8 cellular contexts compared by ENCODE assay signal in genomic region chr1:58786184-58786926, GRCh38. TPM values are rescaled to one million over a fixed set of nuclear protein-coding genes. Genes with fewer than 3 reads are reported as not detected.
DNase-seq lines count a peak whose midpoint lies in the region; ATAC-seq and TF ChIP-seq lines count a peak whose summit lies in the region.

No MANE protein-coding gene starts in this region.

- H3K4me3 Mint-ChIP-seq in activated naive CD8-positive, alpha-beta T cell, result peak overlapping the region; percentile 94
- H3K4me3 Mint-ChIP-seq in activated naive CD8-positive, alpha-beta T cell treated with anti-CD3 and anti-CD28 coated beads for 36 hours, result no peak overlapping the region

- no peak for TF ChIP-seq EP300 in upper lobe of left lung (IDR thresholded peaks at IDR 0.05)

- H3K36me3 ChIP-seq in muscle layer of colon (ENCODE audit: insufficient read depth, low read length) (no peaks in the 10 kb centered on the region), upper lobe of left lung (peaks cover 0 to 14% (median 3%) of the 10 kb centered on the region in 4 donors)

- H3K27me3 ChIP-seq in muscle layer of colon (ENCODE audit: control insufficient read depth in 1 of 2, insufficient read depth in 2 of 2, low read length in 2 of 2) (no peaks in the 10 kb centered on the region), upper lobe of left lung (no peaks in the 10 kb centered on the region)

- ATAC-seq in upper lobe of left lung (ENCODE audit: low FRiP score in 2 of 2), result no peak

- H3K4me3 ChIP-seq in muscle layer of colon (ENCODE audit: low read depth in 1 of 2, low read length in 2 of 2), result no peak overlapping the region
- no peak overlapping the region for H3K4me3 ChIP-seq in upper lobe of left lung

- POLR2A ChIA-PET in GM10248 (lab: Yijun Ruan, JAX), result interaction anchor here (1.1 kb wide), 1 partner anchor 13 kb away, joined by 3 read pairs; no protein-coding TSS in a partner anchor

- WGBS in upper lobe of left lung, 2 donors, result 72 to 76% methylated on average over 6 of the region's 6 CpGs

- no peaks in the 10 kb centered on the region for H3K9me3 ChIP-seq in muscle layer of colon (ENCODE audit: low read length)
- H3K9me3 ChIP-seq in upper lobe of left lung, result no peaks in the 10 kb centered on the region

- no peak for TF ChIP-seq POLR2A in upper lobe of left lung (IDR thresholded peaks at IDR 0.05)

- CTCF ChIA-PET in GM10248 (lab: Yijun Ruan, JAX), result interaction anchor here (1.2 to 1.6 kb wide), 4 partner anchors 12 to 973 kb away, joined by 3 to 5 read pairs (median 4); no protein-coding TSS in a partner anchor

- no peak for TF ChIP-seq CTCF in upper lobe of left lung (IDR thresholded peaks at IDR 0.05)
- no peak for TF ChIP-seq CTCF in GM10248 (IDR thresholded peaks at IDR 0.05; ENCODE audit: control extremely low read depth, extremely low read depth, low read depth, missing control alignments)

- peaks cover 9% of the 10 kb centered on the region for H3K4me1 ChIP-seq in muscle layer of colon (ENCODE audit: insufficient read depth, low read length)
- H3K4me1 ChIP-seq in upper lobe of left lung, result peaks cover 9 to 15% (median 9%) of the 10 kb centered on the region in 4 donors

- DNase-seq in activated naive CD8-positive, alpha-beta T cell treated with anti-CD3 and anti-CD28 coated beads for 36 hours, result no peak
- DNase-seq in upper lobe of left lung, result no peak
- no peak for DNase-seq in stimulated activated naive CD4-positive, alpha-beta T cell (lab: John Stamatoyannopoulos, UW)
- DNase-seq in glomerular visceral epithelial cell (ENCODE audit: extremely low spot score), result no peak
- no peak for DNase-seq in GM10248 (ENCODE audit: extremely low spot score)

- H3K27ac Mint-ChIP-seq in activated naive CD8-positive, alpha-beta T cell, result peak overlapping the region; percentile 11
- no peak overlapping the region for H3K27ac Mint-ChIP-seq in activated naive CD8-positive, alpha-beta T cell treated with anti-CD3 and anti-CD28 coated beads for 36 hours

- H3K4me1 Mint-ChIP-seq in activated naive CD8-positive, alpha-beta T cell (ENCODE audit: low read depth), result peaks cover 39% of the 10 kb centered on the region
- peaks cover 33% of the 10 kb centered on the region for H3K4me1 Mint-ChIP-seq in activated naive CD8-positive, alpha-beta T cell treated with anti-CD3 and anti-CD28 coated beads for 36 hours

- H3K9me3 Mint-ChIP-seq in activated naive CD8-positive, alpha-beta T cell (ENCODE audit: low read depth), result peaks cover 6% of the 10 kb centered on the region
- peaks cover 12% of the 10 kb centered on the region for H3K9me3 Mint-ChIP-seq in activated naive CD8-positive, alpha-beta T cell treated with anti-CD3 and anti-CD28 coated beads for 36 hours

- H3K27ac ChIP-seq in cingulate gyrus (ENCODE audit: low read depth, low read length) (peak overlapping the region; percentile 98), muscle layer of colon (ENCODE audit: low read depth, low read length) (peak overlapping the region; percentile 98), upper lobe of left lung (peak overlapping the region; percentile 97 to 99 (median 99))

- peaks cover 31% of the 10 kb centered on the region for H3K36me3 Mint-ChIP-seq in activated naive CD8-positive, alpha-beta T cell
- peaks cover 32% of the 10 kb centered on the region for H3K36me3 Mint-ChIP-seq in activated naive CD8-positive, alpha-beta T cell treated with anti-CD3 and anti-CD28 coated beads for 36 hours

- H3K27me3 Mint-ChIP-seq in activated naive CD8-positive, alpha-beta T cell, result peaks cover 2% of the 10 kb centered on the region
- no peaks in the 10 kb centered on the region for H3K27me3 Mint-ChIP-seq in activated naive CD8-positive, alpha-beta T cell treated with anti-CD3 and anti-CD28 coated beads for 36 hours

- peak overlapping the region; percentile 93 for H3K9ac ChIP-seq in muscle layer of colon (ENCODE audit: low read length)

RNA-seq across cellular contexts. Expression of gene JUN, which starts 2.5 kb away (rescaled TPM):
- total RNA-seq in activated naive CD8-positive, alpha-beta T cell treated with anti-CD3 and anti-CD28 coated beads for 36 hours, result 10 to 100 TPM; 26.1 to 26.3 TPM
- total RNA-seq in upper lobe of left lung, result 100 to 1,000 TPM; 142 to 400 (median 236) TPM

Comparison
In these comparisons a context has a peak if more than half of its experiments do, and no peak if none do; other contexts are left out.
1. RNA of gene JUN, which starts 2.5 kb away (total RNA-seq): 142 to 400 TPM in upper lobe of left lung; 26.1 to 26.3 TPM in activated naive CD8-positive, alpha-beta T cell treated with anti-CD3 and anti-CD28 coated beads for 36 hours; every median in the first group is over 4 times any median in the second.
2. Peak in every context shown above with its lines, with median percentiles within 50 percentile points of each other: H3K27ac ChIP-seq.